ENCODE assay signal across 1 cellular context in genomic region chr3:150410311-150411105, GRCh38.
TF ChIP-seq lines count a peak whose summit lies in the region.

No MANE protein-coding gene starts in this region.

TF ChIP-seq in K562, 482 proteins besides CTCF, POLR2A, EP300 and RAD21 (continued from another document and continues in another):
- TF ChIP-seq STAT5A (IDR thresholded peaks at IDR 0.05; ENCODE audit: borderline replicate concordance, low read length) (no peak), ZNF212 (CRISPR knock-in tag; IDR thresholded peaks at IDR 0.05) (no peak), SAFB2 (IDR thresholded peaks at IDR 0.05; ENCODE audit: borderline replicate concordance, low read depth, low read length, severe bottlenecking) (no peak), SIN3A (IDR thresholded peaks at IDR 0.05; ENCODE audit: borderline replicate concordance in 2 of 2, control insufficient read depth in 1 of 2, low read depth in 2 of 2, low read length in 2 of 2) (0 out of 4 replicates have a peak, but pooled peaks have one; percentile 11 to 49), ZNF77 (CRISPR knock-in tag; IDR thresholded peaks at IDR 0.05) (no peak), HCFC1 (IDR thresholded peaks at IDR 0.05; ENCODE audit: low read depth, low read length) (no peak), CC2D1A (IDR thresholded peaks at IDR 0.05) (no peak), KAT7 (CRISPR knock-in tag; IDR thresholded peaks at IDR 0.05; ENCODE audit: borderline replicate concordance) (peak; percentile 9; the same call in 1 of the 2 replicates), SMAD2 (IDR thresholded peaks at IDR 0.05; ENCODE audit: low read depth, low read length) (no peak), TGIF2 (CRISPR knock-in tag; IDR thresholded peaks at IDR 0.05) (no peak), DPF2 (IDR thresholded peaks at IDR 0.05) (no peak), E2F1 (CRISPR knock-in tag; IDR thresholded peaks at IDR 0.05) (no peak), ATF6 (CRISPR knock-in tag; IDR thresholded peaks at IDR 0.05) (0 out of 2 replicates have a peak, but pooled peaks have one; percentile 51), ZNF583 (CRISPR knock-in tag; IDR thresholded peaks at IDR 0.05) (no peak), ZNF263 (CRISPR knock-in tag; IDR thresholded peaks at IDR 0.05; ENCODE audit: borderline replicate concordance) (no peak), MTA3 (IDR thresholded peaks at IDR 0.05; ENCODE audit: borderline replicate concordance) (peak; percentile 10; the same call in 1 of the 2 replicates), GATA2 (CRISPR knock-in tag; IDR thresholded peaks at IDR 0.05) (no peak), MAZ (CRISPR knock-in tag; conservative IDR thresholded peaks at IDR 0.05 in 1 of 2, IDR thresholded peaks at IDR 0.05 in 1 of 2) (peak in 1 of 2 experiments; percentile 20; a peak in 1 of 4 replicates), ZNF133 (CRISPR knock-in tag; IDR thresholded peaks at IDR 0.05) (no peak), SMC3 (conservative IDR thresholded peaks at IDR 0.05; ENCODE audit: insufficient read depth, low read depth, low read length) (no peak), RREB1 (CRISPR knock-in tag; IDR thresholded peaks at IDR 0.05) (no peak), USF2 (CRISPR knock-in tag; IDR thresholded peaks at IDR 0.05) (peak; percentile 29), RBM14 (IDR thresholded peaks at IDR 0.05; ENCODE audit: borderline replicate concordance, insufficient read depth, low read depth, low read length) (no peak), GATAD2B (IDR thresholded peaks at IDR 0.05; ENCODE audit: borderline replicate concordance) (no peak), SUPT5H (IDR thresholded peaks at IDR 0.05) (0 out of 2 replicates have a peak, but pooled peaks have one; percentile 1), HINFP (tag; conservative IDR thresholded peaks at IDR 0.05; ENCODE audit: low read depth) (no peak), POLR2G (IDR thresholded peaks at IDR 0.05; ENCODE audit: low read depth, low read length) (peak; percentile 70), RBFOX2 (IDR thresholded peaks at IDR 0.05; ENCODE audit: low read depth, low read length) (peak; percentile 79), COPS2 (conservative IDR thresholded peaks at IDR 0.05) (no peak), ZBTB8A (IDR thresholded peaks at IDR 0.05; ENCODE audit: partially characterized antibody) (no peak), ZNF384 (IDR thresholded peaks at IDR 0.05; ENCODE audit: low read depth, low read length) (no peak), HDAC6 (IDR thresholded peaks at IDR 0.05; ENCODE audit: low read depth, low read length) (no peak), ID3 (CRISPR knock-in tag; IDR thresholded peaks at IDR 0.05) (no peak), ID3 (tag; IDR thresholded peaks at IDR 0.05) (0 out of 2 replicates have a peak, but pooled peaks have one; percentile 14), ZNF311 (CRISPR knock-in tag; IDR thresholded peaks at IDR 0.05) (no peak), ZNF354B (CRISPR knock-in tag; IDR thresholded peaks at IDR 0.05) (no peak), IRF1 (CRISPR knock-in tag; IDR thresholded peaks at IDR 0.05; ENCODE audit: borderline replicate concordance) (no peak), MEF2A (IDR thresholded peaks at IDR 0.05; ENCODE audit: control insufficient read depth, low read depth, low read length) (no peak), PPARD (CRISPR knock-in tag; IDR thresholded peaks at IDR 0.05) (no peak), DMBX1 (CRISPR knock-in tag; IDR thresholded peaks at IDR 0.05; ENCODE audit: borderline replicate concordance) (no peak), UBTF (IDR thresholded peaks at IDR 0.05; ENCODE audit: borderline replicate concordance in 1 of 2, low read depth in 2 of 2, low read length in 2 of 2) (no peak), ARID4B (CRISPR knock-in tag; IDR thresholded peaks at IDR 0.05) (peak; percentile 79)
